ENCODE assay signal across 27 cellular contexts in genomic region chr10:99631496-99631895, GRCh38. TPM values are rescaled to one million over a fixed set of nuclear protein-coding genes. Genes with fewer than 3 reads are reported as not detected.
A peak's percentile ranks its signal among the peaks of the same experiment; 100 is the strongest.
DNase-seq lines count a peak whose midpoint lies in the region; ATAC-seq and TF ChIP-seq lines count a peak whose summit lies in the region.
"Had no signal": no experiment of that assay in that cellular context is flagged by ENCODE, and none has a peak within 500 bp of the region (broad histone marks: within the 10 kb centered on the region; RNA-seq: fewer than 3 reads in every experiment).

No MANE protein-coding gene starts in this region.

- no peak overlapping the region for H3K4me2 ChIP-seq in H9 (ENCODE audit: insufficient read depth, insufficient read length, low read length)

- no peak overlapping the region for H2BK120ac ChIP-seq in H9 (ENCODE audit: low read depth, low read length, poor library complexity, severe bottlenecking)

- H2AK5ac ChIP-seq in H9 (ENCODE audit: insufficient read length, low read length): no peak overlapping the region

- no peak overlapping the region for H3K4ac ChIP-seq in H9 (ENCODE audit: low read depth, low read length)

- H3K27me3 ChIP-seq in HL-60 (ENCODE audit: insufficient read depth, poor library complexity, severe bottlenecking): no peaks in the 10 kb centered on the region
- no peaks in the 10 kb centered on the region for H3K27me3 ChIP-seq in foreskin keratinocyte
- no peaks in the 10 kb centered on the region for H3K27me3 ChIP-seq in H9 (ENCODE audit: insufficient read depth, low read length)
- H3K27me3 ChIP-seq: heart left ventricle, ovary, Peyer's patch, SJCRH30 had no signal

- H2BK20ac ChIP-seq in H9 (ENCODE audit: low read depth, low read length, poor library complexity, severe bottlenecking): no peak overlapping the region

- TF ChIP-seq CTCF in HL-60 (IDR thresholded peaks at IDR 0.05; ENCODE audit: insufficient read depth, low read length) (no peak), choroid plexus epithelial cell (conservative IDR thresholded peaks at IDR 0.05; ENCODE audit: low read depth, low read length) (no peak), foreskin keratinocyte (conservative IDR thresholded peaks at IDR 0.05) (no peak), H9 (conservative IDR thresholded peaks at IDR 0.05) (no peak)

- no peak overlapping the region for H2AFZ ChIP-seq in H9 (ENCODE audit: low read length)

- no peak overlapping the region for H3K14ac ChIP-seq in H9 (ENCODE audit: insufficient read depth, low read length)

- H2BK5ac ChIP-seq in H9 (ENCODE audit: insufficient read length, low read length): no peak overlapping the region

- H3K56ac ChIP-seq in H9 (ENCODE audit: insufficient read length, low read depth, low read length): no peak overlapping the region

- H4K91ac ChIP-seq in H9 (ENCODE audit: insufficient read length, low read depth, low read length): no peak overlapping the region

- H3K4me3 ChIP-seq in HL-60 (replicated peaks; ENCODE audit: insufficient read depth, low read length) (no peak overlapping the region), choroid plexus epithelial cell (ENCODE audit: low read depth, low read length) (no peak overlapping the region)
- H3K4me3 ChIP-seq: heart left ventricle, lower lobe of right lung, ovary, Peyer's patch, SJCRH30, skin epidermis had no signal

- H3K9me3 ChIP-seq in H9 (ENCODE audit: control insufficient read depth, low read depth, low read length): no peaks in the 10 kb centered on the region
- H3K9me3 ChIP-seq: heart left ventricle, lower lobe of right lung, ovary, Peyer's patch, SJCRH30 had no signal

- H3K27me3 Mint-ChIP-seq in H9 (ENCODE audit: low read depth): peaks cover 6% of the 10 kb centered on the region; the same call in 1 of the 2 replicates

- H2BK12ac ChIP-seq in H9 (ENCODE audit: insufficient read length, low read depth, low read length): no peak overlapping the region

- H3K9me3 Mint-ChIP-seq in H9: no peaks in the 10 kb centered on the region
- H3K9me3 Mint-ChIP-seq: activated naive CD4-positive, alpha-beta T cell treated with anti-CD3 and anti-CD28 coated beads for 36 hours; activated T-helper 1 cell treated with anti-CD3 and anti-CD28 coated beads, Interleukin-12 subunit alpha, Interleukin-12 subunit beta, Interleukin-2, Interleukin-4 antibody, amounts not matched to agents 30 ng/mL and 10 ng/mL and 1 ng/mL, durations not matched to agents 14 hours and 24 hours and 36 hours; effector memory CD8-positive, alpha-beta T cell; IgD-negative memory B cell; nephron progenitor cell; stimulated activated naive CD8-positive, alpha-beta T cell treated with anti-CD3 and anti-CD28 coated beads, Interleukin-15, Interleukin-2, amounts not matched to agents 100 ng/mL and 50 ng/mL, for 24 hours; WTC11 had no signal

- no peaks in the 10 kb centered on the region for H3K36me3 Mint-ChIP-seq in H9 (ENCODE audit: insufficient read depth in 1 of 3, low read depth in 3 of 3)
- H3K36me3 Mint-ChIP-seq: activated CD8-positive, alpha-beta memory T cell treated with anti-CD3 and anti-CD28 coated beads, Interleukin-2, amount 10 ng/mL, durations not matched to agents 7 days and 5 days; IgD-negative memory B cell; WTC11 had no signal

- no peak overlapping the region for H3K4me3 Mint-ChIP-seq in H9
- H3K4me3 Mint-ChIP-seq: activated CD8-positive, alpha-beta memory T cell treated with anti-CD3 and anti-CD28 coated beads, Interleukin-2, amount 10 ng/mL, durations not matched to agents 7 days and 5 days; activated naive CD4-positive, alpha-beta T cell treated with anti-CD3 and anti-CD28 coated beads for 36 hours; activated T-helper 1 cell treated with anti-CD3 and anti-CD28 coated beads, Interleukin-12 subunit alpha, Interleukin-12 subunit beta, Interleukin-2, Interleukin-4 antibody, amounts not matched to agents 30 ng/mL and 10 ng/mL and 1 ng/mL, durations not matched to agents 14 hours and 24 hours and 36 hours; effector memory CD8-positive, alpha-beta T cell; IgD-negative memory B cell; nephron progenitor cell; stimulated activated naive CD8-positive, alpha-beta T cell treated with anti-CD3 and anti-CD28 coated beads, Interleukin-15, Interleukin-2, amounts not matched to agents 100 ng/mL and 50 ng/mL, for 24 hours; WTC11 had no signal

- no peak overlapping the region for H3K18ac ChIP-seq in H9 (ENCODE audit: insufficient read length, low read depth, low read length)

- H3K9ac ChIP-seq in H9 (ENCODE audit: extremely low read depth, insufficient read length, low read length): no peak overlapping the region

- no peak overlapping the region for H4K5ac ChIP-seq in H9 (ENCODE audit: insufficient read length, low read depth, low read length)

- H3K79me1 ChIP-seq in H9 (ENCODE audit: insufficient read depth, low read depth, low read length, poor library complexity, severe bottlenecking): no peaks in the 10 kb centered on the region

- no peak overlapping the region for H3K27ac Mint-ChIP-seq in H9
- H3K27ac Mint-ChIP-seq: activated CD8-positive, alpha-beta memory T cell treated with anti-CD3 and anti-CD28 coated beads, Interleukin-2, amount 10 ng/mL, durations not matched to agents 7 days and 5 days; activated naive CD4-positive, alpha-beta T cell treated with anti-CD3 and anti-CD28 coated beads for 36 hours; activated T-helper 1 cell treated with anti-CD3 and anti-CD28 coated beads, Interleukin-12 subunit alpha, Interleukin-12 subunit beta, Interleukin-2, Interleukin-4 antibody, amounts not matched to agents 30 ng/mL and 10 ng/mL and 1 ng/mL, durations not matched to agents 14 hours and 24 hours and 36 hours; effector memory CD8-positive, alpha-beta T cell; IgD-negative memory B cell; nephron progenitor cell; stimulated activated naive CD8-positive, alpha-beta T cell treated with anti-CD3 and anti-CD28 coated beads, Interleukin-15, Interleukin-2, amounts not matched to agents 100 ng/mL and 50 ng/mL, for 24 hours; WTC11 had no signal

- WGBS in H9 (ENCODE audit: extremely low coverage, insufficient read length, low lambda C conversion rate): no CpG with 5 or more reads among the region's 3 CpGs

- no peak overlapping the region for H4K8ac ChIP-seq in H9 (replicated peaks; ENCODE audit: insufficient read length, low read depth, low read length)

- ATAC-seq in foreskin keratinocyte (peak; percentile 43), GM19023 (IDR thresholded peaks at IDR 0.05; ENCODE audit: unreplicated experiment) (no peak)
- ATAC-seq: activated CD8-positive, alpha-beta memory T cell treated with anti-CD3 and anti-CD28 coated beads, Interleukin-2, amount 10 ng/mL, durations not matched to agents 7 days and 5 days; effector memory CD8-positive, alpha-beta T cell; heart left ventricle; lower lobe of right lung; WTC11 had no signal

- H2BK15ac ChIP-seq in H9 (ENCODE audit: low read depth, low read length): no peak overlapping the region

- no peaks in the 10 kb centered on the region for H3K79me2 ChIP-seq in H9 (ENCODE audit: insufficient read depth, low read length)

- H3K27ac ChIP-seq in HL-60 (replicated peaks) (peak overlapping the region; percentile 52), foreskin keratinocyte (no peak overlapping the region), H9 (ENCODE audit: insufficient read length, low read depth, low read length) (no peak overlapping the region)
- H3K27ac ChIP-seq: heart left ventricle, lower lobe of right lung, ovary, Peyer's patch, SJCRH30, skin epidermis had no signal

- H4K20me1 ChIP-seq in H9 (ENCODE audit: control insufficient read depth, insufficient read depth, insufficient read length): no peaks in the 10 kb centered on the region

- no peaks in the 10 kb centered on the region for H3K23me2 ChIP-seq in H9 (ENCODE audit: insufficient read length, low read depth, low read length, poor library complexity, severe bottlenecking)

- no peak overlapping the region for H3K23ac ChIP-seq in H9 (ENCODE audit: insufficient read length, low read depth, low read length)

- DNase-seq in AG08395 (ENCODE audit: low spot score): peak; percentile 37
- DNase-seq in HL-60 (ENCODE audit: low read depth in 1 of 2, low spot score in 1 of 2): no peak
- DNase-seq in choroid plexus epithelial cell (ENCODE audit: low read depth): peak; percentile 34
- peak in 1 of 2 donors; percentile 37 for DNase-seq in foreskin keratinocyte
- DNase-seq in SKM-1 (lab: John Stamatoyannopoulos, UW; ENCODE audit: unreplicated experiment): no peak
- no peak for DNase-seq in H9
- DNase-seq in activated CD4-positive, alpha-beta T cell treated with anti-CD3 and anti-CD28 coated beads for 1 hour: no peak
- DNase-seq: activated CD8-positive, alpha-beta memory T cell treated with anti-CD3 and anti-CD28 coated beads, Interleukin-2, amount 10 ng/mL, durations not matched to agents 7 days and 5 days; activated naive CD4-positive, alpha-beta T cell treated with anti-CD3 and anti-CD28 coated beads for 36 hours; anterior cingulate cortex; cortex of kidney; effector memory CD8-positive, alpha-beta T cell; heart left ventricle; lower lobe of right lung; NCI-H1092; NCI-H2029; NCI-H69; nephron progenitor cell; ovary; Peyer's patch; SJCRH30 had no signal

- H3K4me1 Mint-ChIP-seq in H9: peaks cover 5 to 6% of the 10 kb centered on the region in 2 experiments; a peak in 2 of 4 replicates
- H3K4me1 Mint-ChIP-seq: IgD-negative memory B cell, nephron progenitor cell had no signal

- no peak overlapping the region for H3T11ph ChIP-seq in H9 (ENCODE audit: low read length)

- H3K4me1 ChIP-seq in foreskin keratinocyte: peaks cover 6% of the 10 kb centered on the region
- no peaks in the 10 kb centered on the region; the same call in 1 of the 2 replicates for H3K4me1 ChIP-seq in H9 (ENCODE audit: insufficient read depth, low read length)
- H3K4me1 ChIP-seq: heart left ventricle, lower lobe of right lung, Peyer's patch, SJCRH30 had no signal

RNA-seq across cellular contexts. Expression of gene SLC25A28, which starts 11.3 kb away (rescaled TPM):
- 30.1 and 36.2 TPM in 2 replicates for total RNA-seq in foreskin keratinocyte
- 42.1 and 44.4 TPM in 2 replicates for polyA plus RNA-seq in foreskin keratinocyte
- 19.6 and 22.2 TPM in 2 replicates for total RNA-seq in H9 (2021)

RNA-seq across cellular contexts. Expression of gene ENTPD7, which starts 27.8 kb away (rescaled TPM):
- total RNA-seq in foreskin keratinocyte: 11.8 and 13.3 TPM in 2 replicates
- 1.4 and 2.1 TPM in 2 replicates for polyA plus RNA-seq in foreskin keratinocyte
- 14.4 and 14.5 TPM in 2 replicates for total RNA-seq in H9 (2021)

Comparison
In these comparisons a context has a peak if more than half of its experiments do, and no peak if none do; other contexts are left out.
1. DNase-seq: peak in AG08395 (single experiment) and choroid plexus epithelial cell (single experiment); none in HL-60 (0 of 2), SKM-1 (single experiment), H9 (single experiment) and activated CD4-positive, alpha-beta T cell treated with anti-CD3 and anti-CD28 coated beads for 1 hour (single experiment).